Comparison of ENCODE assay signal across 1 cellular context in the genomic region with DNA sequence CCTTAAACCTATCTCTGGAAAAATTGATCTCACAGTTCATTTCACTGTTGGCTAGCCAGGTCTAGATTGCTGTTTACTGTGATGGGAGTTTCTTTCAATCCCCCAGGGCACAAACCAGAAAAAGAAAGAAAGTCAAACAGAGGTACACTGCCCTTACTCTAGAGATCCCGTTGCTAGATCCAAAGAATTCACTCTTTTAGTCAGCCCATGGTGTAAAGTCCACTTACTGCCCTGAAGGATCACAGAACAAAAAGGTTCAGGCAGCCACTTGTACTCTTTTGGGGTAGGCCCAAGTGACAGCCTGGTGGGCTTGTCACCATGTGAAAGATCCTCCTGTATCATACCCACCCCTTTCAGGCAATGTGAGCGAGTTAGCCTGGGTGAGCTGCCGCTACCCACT.
TF ChIP-seq lines count a peak whose summit lies in the region.

No MANE protein-coding gene starts in this region.

TF ChIP-seq in GM12878, 131 proteins besides CTCF, POLR2A, EP300 and RAD21:
- TF ChIP-seq, protein P1, sequence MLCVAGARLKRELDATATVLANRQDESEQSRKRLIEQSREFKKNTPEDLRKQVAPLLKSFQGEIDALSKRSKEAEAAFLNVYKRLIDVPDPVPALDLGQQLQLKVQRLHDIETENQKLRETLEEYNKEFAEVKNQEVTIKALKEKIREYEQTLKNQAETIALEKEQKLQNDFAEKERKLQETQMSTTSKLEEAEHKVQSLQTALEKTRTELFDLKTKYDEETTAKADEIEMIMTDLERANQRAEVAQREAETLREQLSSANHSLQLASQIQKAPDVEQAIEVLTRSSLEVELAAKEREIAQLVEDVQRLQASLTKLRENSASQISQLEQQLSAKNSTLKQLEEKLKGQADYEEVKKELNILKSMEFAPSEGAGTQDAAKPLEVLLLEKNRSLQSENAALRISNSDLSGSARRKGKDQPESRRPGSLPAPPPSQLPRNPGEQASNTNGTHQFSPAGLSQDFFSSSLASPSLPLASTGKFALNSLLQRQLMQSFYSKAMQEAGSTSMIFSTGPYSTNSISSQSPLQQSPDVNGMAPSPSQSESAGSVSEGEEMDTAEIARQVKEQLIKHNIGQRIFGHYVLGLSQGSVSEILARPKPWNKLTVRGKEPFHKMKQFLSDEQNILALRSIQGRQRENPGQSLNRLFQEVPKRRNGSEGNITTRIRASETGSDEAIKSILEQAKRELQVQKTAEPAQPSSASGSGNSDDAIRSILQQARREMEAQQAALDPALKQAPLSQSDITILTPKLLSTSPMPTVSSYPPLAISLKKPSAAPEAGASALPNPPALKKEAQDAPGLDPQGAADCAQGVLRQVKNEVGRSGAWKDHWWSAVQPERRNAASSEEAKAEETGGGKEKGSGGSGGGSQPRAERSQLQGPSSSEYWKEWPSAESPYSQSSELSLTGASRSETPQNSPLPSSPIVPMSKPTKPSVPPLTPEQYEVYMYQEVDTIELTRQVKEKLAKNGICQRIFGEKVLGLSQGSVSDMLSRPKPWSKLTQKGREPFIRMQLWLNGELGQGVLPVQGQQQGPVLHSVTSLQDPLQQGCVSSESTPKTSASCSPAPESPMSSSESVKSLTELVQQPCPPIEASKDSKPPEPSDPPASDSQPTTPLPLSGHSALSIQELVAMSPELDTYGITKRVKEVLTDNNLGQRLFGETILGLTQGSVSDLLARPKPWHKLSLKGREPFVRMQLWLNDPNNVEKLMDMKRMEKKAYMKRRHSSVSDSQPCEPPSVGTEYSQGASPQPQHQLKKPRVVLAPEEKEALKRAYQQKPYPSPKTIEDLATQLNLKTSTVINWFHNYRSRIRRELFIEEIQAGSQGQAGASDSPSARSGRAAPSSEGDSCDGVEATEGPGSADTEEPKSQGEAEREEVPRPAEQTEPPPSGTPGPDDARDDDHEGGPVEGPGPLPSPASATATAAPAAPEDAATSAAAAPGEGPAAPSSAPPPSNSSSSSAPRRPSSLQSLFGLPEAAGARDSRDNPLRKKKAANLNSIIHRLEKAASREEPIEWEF (IDR thresholded peaks at IDR 0.05; ENCODE audit: insufficient replicate concordance, low read depth, low read length): no peak
- TF ChIP-seq JUNB (IDR thresholded peaks at IDR 0.05) (no peak), ATF2 (IDR thresholded peaks at IDR 0.05; ENCODE audit: low read length) (no peak), SUZ12 (IDR thresholded peaks at IDR 0.05; ENCODE audit: unreplicated experiment) (no peak), PKNOX1 (IDR thresholded peaks at IDR 0.05) (no peak), HDGF (IDR thresholded peaks at IDR 0.05) (no peak), KLF5 (IDR thresholded peaks at IDR 0.05; ENCODE audit: partially characterized antibody) (no peak), IKZF2 (IDR thresholded peaks at IDR 0.05) (no peak), MAX (IDR thresholded peaks at IDR 0.05; ENCODE audit: low read depth, low read length) (no peak), JUND (IDR thresholded peaks at IDR 0.05; ENCODE audit: low read depth, low read length) (no peak), ZNF24 (IDR thresholded peaks at IDR 0.05) (no peak), IRF5 (IDR thresholded peaks at IDR 0.05; ENCODE audit: borderline replicate concordance) (no peak), E4F1 (IDR thresholded peaks at IDR 0.05; ENCODE audit: borderline replicate concordance, partially characterized antibody) (no peak), NRF1 (conservative IDR thresholded peaks at IDR 0.05; ENCODE audit: low read depth, low read length) (no peak), FOXK2 (IDR thresholded peaks at IDR 0.05) (no peak), NFXL1 (IDR thresholded peaks at IDR 0.05; ENCODE audit: borderline replicate concordance) (no peak), POLR2AphosphoS2 (IDR thresholded peaks at IDR 0.05; ENCODE audit: low read depth, low read length) (no peak)
TF ChIP-seq in GM12878: peak in this region for 0.
